30 cellular contexts compared by ENCODE assay signal in genomic region chr1:194184402-194184801, GRCh38.
"Had no signal": no experiment of that assay in that cellular context is flagged by ENCODE, and none has a peak within 500 bp of the region (broad histone marks: within the 10 kb centered on the region; RNA-seq: fewer than 3 reads in every experiment).

No MANE protein-coding gene starts in this region.

- DNase-seq: activated B cell treated with CpG ODN at 0.5 μM for 24 hours; activated CD4-positive, alpha-beta memory T cell treated with anti-CD3 and anti-CD28 coated beads for 36 hours; activated CD4-positive, alpha-beta T cell treated with anti-CD3 and anti-CD28 coated beads for 4 hours; activated CD4-positive, alpha-beta T cell treated with anti-CD3 and anti-CD28 coated beads, Interleukin-2, amount 50 U/mL, for 1 hour; activated CD4-positive, CD25-positive, alpha-beta regulatory T cell treated with anti-CD3 and anti-CD28 coated beads, Interleukin-2, amount 50 U/mL, for 72 hours; activated CD8-positive, alpha-beta memory T cell treated with anti-CD3 and anti-CD28 coated beads, Interleukin-2, amount 50 U/mL, for 4 hours; activated gamma-delta T cell treated with Interleukin-2 at 50 U/mL for 16 hours; activated naive CD4-positive, alpha-beta T cell treated with anti-CD3 and anti-CD28 coated beads for 36 hours; activated T-cell treated with anti-CD3 and anti-CD28 coated beads for 4 hours; activated T-cell treated with anti-CD3 and anti-CD28 coated beads, Interleukin-2, amount 50 U/mL, for 4 hours; amniotic stem cell; aorta; brain microvascular endothelial cell; central memory CD4-positive, alpha-beta T cell; colonic mucosa; NCI-H1048; NCI-H187 treated with DMSO at 0.1 percent for 48 hours; NCI-H2081 treated with DMSO at 0.1 percent for 48 hours; NCI-H510A; NCI-H526; NK-92 treated with Interleukin-12 subunit alpha and Interleukin-12 subunit beta, amount 100 ng/mL, for 24 hours; PC-3; Peyer's patch; RPMI8226; SHP77 treated with DMSO at 0.1 percent for 48 hours; SW 1271; T-helper 1 cell; T-helper 2 cell; T-helper 9 cell had no signal

- H3K4me3 ChIP-seq: colonic mucosa, Peyer's patch, SJSA1 had no signal
